ENCODE assay signal across 17 cellular contexts in genomic region chr22:44691796-44692661, GRCh38. TPM values are rescaled to one million over a fixed set of nuclear protein-coding genes. Genes with fewer than 3 reads are reported as not detected.
DNase-seq lines count a peak whose midpoint lies in the region; ATAC-seq and TF ChIP-seq lines count a peak whose summit lies in the region.
"Had no signal": no experiment of that assay in that cellular context is flagged by ENCODE, and none has a peak within 500 bp of the region (broad histone marks: within the 10 kb centered on the region; RNA-seq: fewer than 3 reads in every experiment).

No MANE protein-coding gene starts in this region.

- BruUV-seq in Panc1 (replicated peaks; lab: Mats Ljungman, UMichigan) = no TSS peak

- in situ Hi-C loops in Panc1 (cut with HindIII; ENCODE audit: low pct_unique_long_range_greater_than_20kb, low sequenced_read_pairs) = no loop called here

- no peaks in the 10 kb centered on the region for H3K36me3 ChIP-seq in left ventricle myocardium inferior
- no peaks in the 10 kb centered on the region for H3K36me3 ChIP-seq in Panc1 (ENCODE audit: control insufficient read depth, insufficient read depth, low read length)
- H3K36me3 ChIP-seq in left lung = no peaks in the 10 kb centered on the region
- H3K36me3 ChIP-seq in upper lobe of right lung = no peaks in the 10 kb centered on the region
- H3K36me3 ChIP-seq: stomach had no signal

- DNase-seq in left cardiac atrium = no peak
- no peak for DNase-seq in left ventricle myocardium inferior
- no peak for DNase-seq in Panc1 (ENCODE audit: low read depth, low spot score)
- no peak for DNase-seq in left lung
- DNase-seq in upper lobe of right lung = peak; percentile 58
- DNase-seq in GM03348 (ENCODE audit: low spot score) = no peak
- DNase-seq in NCI-H1930 (lab: John Stamatoyannopoulos, UW) = no peak
- DNase-seq: activated CD8-positive, alpha-beta memory T cell treated with anti-CD3 and anti-CD28 coated beads, Interleukin-2, amount 10 ng/mL, durations not matched to agents 7 days and 5 days; activated gamma-delta T cell; COR-L47; HFFc6; naive thymus-derived CD8-positive, alpha-beta T cell; NCI-H2107; NK-92 treated with Interleukin-12 subunit alpha and Interleukin-12 subunit beta, amount 100 ng/mL, for 24 hours; stomach had no signal

- intact Hi-C loops in left cardiac atrium (cut with DNase I) (no loop called here), left ventricle myocardium inferior (cut with micrococcal nuclease) (no loop called here), Panc1 (cut with micrococcal nuclease; ENCODE audit: unreplicated experiment) (no loop called here), left lung (cut with DNase I) (no loop called here), upper lobe of right lung (cut with DNase I) (no loop called here)

- CTCF ChIA-PET in Panc1 (lab: Charles Lee) = no interaction called here

- peaks cover 2% of the 10 kb centered on the region for H3K27me3 ChIP-seq in left ventricle myocardium inferior (ENCODE audit: low read depth)
- H3K27me3 ChIP-seq in Panc1 (ENCODE audit: control insufficient read depth, insufficient read depth, low read length) = no peaks in the 10 kb centered on the region
- H3K27me3 ChIP-seq in left lung = peaks cover 0 to 6% of the 10 kb centered on the region in 2 donors
- no peaks in the 10 kb centered on the region for H3K27me3 ChIP-seq in upper lobe of right lung
- H3K27me3 ChIP-seq: stomach had no signal

- H3K4me3 ChIP-seq in left ventricle myocardium inferior = no peak overlapping the region
- H3K4me3 ChIP-seq in Panc1 (ENCODE audit: low read depth in 2 of 2, low read length in 2 of 2) = no peak overlapping the region
- H3K4me3 ChIP-seq in left lung = no peak overlapping the region
- no peak overlapping the region for H3K4me3 ChIP-seq in upper lobe of right lung
- H3K4me3 ChIP-seq: stomach had no signal

- ATAC-seq in left cardiac atrium (peak; percentile 42 to 46), Panc1 (peak; percentile 52), left lung (peak; percentile 20), upper lobe of right lung (peak; percentile 33), GM21529 (IDR thresholded peaks at IDR 0.05; ENCODE audit: unreplicated experiment) (no peak)
- ATAC-seq: activated CD4-positive, CD25-positive, alpha-beta regulatory T cell treated with anti-CD3 and anti-CD28 coated beads, Interleukin-2, amount 50 U/mL, for 24 hours; activated CD8-positive, alpha-beta memory T cell treated with anti-CD3 and anti-CD28 coated beads, Interleukin-2, amount 10 ng/mL, durations not matched to agents 7 days and 5 days; naive thymus-derived CD8-positive, alpha-beta T cell had no signal

- no peak for TF ChIP-seq CTCF in left ventricle myocardium inferior (IDR thresholded peaks at IDR 0.05; ENCODE audit: borderline replicate concordance)
- TF ChIP-seq CTCF in Panc1 (IDR thresholded peaks at IDR 0.05) = no peak
- no peak for TF ChIP-seq CTCF in left lung (IDR thresholded peaks at IDR 0.05)
- TF ChIP-seq CTCF in upper lobe of right lung (IDR thresholded peaks at IDR 0.05) = no peak

- H3K27ac ChIP-seq in left ventricle myocardium inferior (replicated peaks) (no peak overlapping the region), Panc1 (ENCODE audit: low read length) (no peak overlapping the region), left lung (no peak overlapping the region), upper lobe of right lung (no peak overlapping the region)
- H3K27ac ChIP-seq: stomach had no signal

- no peaks in the 10 kb centered on the region for H3K9me3 ChIP-seq in left ventricle myocardium inferior (replicated peaks)
- no peaks in the 10 kb centered on the region for H3K9me3 ChIP-seq in Panc1 (ENCODE audit: control insufficient read depth, insufficient read depth, low read depth, low read length)
- no peaks in the 10 kb centered on the region for H3K9me3 ChIP-seq in left lung
- H3K9me3 ChIP-seq in upper lobe of right lung = no peaks in the 10 kb centered on the region
- H3K9me3 ChIP-seq: stomach had no signal

- POLR2A ChIA-PET in Panc1 (lab: Charles Lee) = interaction anchor here (0.7 kb wide), 1 partner anchor 21 kb away, joined by 6 read pairs; no protein-coding TSS in a partner anchor

- H3K4me1 ChIP-seq in left ventricle myocardium inferior (no peaks in the 10 kb centered on the region), Panc1 (ENCODE audit: control insufficient read depth, insufficient read depth, low read length) (no peaks in the 10 kb centered on the region), left lung (no peaks in the 10 kb centered on the region), upper lobe of right lung (no peaks in the 10 kb centered on the region)

RNA-seq across cellular contexts. Expression of gene PRR5, which starts 10.0 kb away (rescaled TPM):
- total RNA-seq in left cardiac atrium = 10 to 100 TPM; 15.3 to 19.1 TPM
- 2.9 TPM for total RNA-seq in left ventricle myocardium inferior
- total RNA-seq in Panc1 (2021; ENCODE audit: unreplicated experiment) = 11.5 TPM
- 10.8 TPM for polyA plus RNA-seq in Panc1 (2012; ENCODE audit: insufficient read length)
- total RNA-seq in left lung = 10 to 100 TPM in 1 of 2 donors, 1 to 10 TPM in 1; 7.1 to 11.0 TPM
- total RNA-seq in upper lobe of right lung = 13.6 TPM
